ENCODE assay signal across 1 cellular context in genomic region chr9:37904647-37905505, GRCh38.
TF ChIP-seq lines count a peak whose summit lies in the region.

No MANE protein-coding gene starts in this region.

TF ChIP-seq in K562, 482 proteins besides CTCF, POLR2A, EP300 and RAD21 (continued from another document):
- TF ChIP-seq HMG20A (CRISPR knock-in tag; conservative IDR thresholded peaks at IDR 0.05): no peak
- no peak for TF ChIP-seq FOSL1 (tag; conservative IDR thresholded peaks at IDR 0.05)
- TF ChIP-seq ZFPM2 (CRISPR knock-in tag; IDR thresholded peaks at IDR 0.05): no peak
- 0 out of 2 replicates have a peak, but pooled peaks have one; percentile 58 for TF ChIP-seq NBN (IDR thresholded peaks at IDR 0.05; ENCODE audit: low read depth)
- peak; percentile 69; the same call in 1 of the 2 replicates for TF ChIP-seq POLR2AphosphoS5 (IDR thresholded peaks at IDR 0.05; ENCODE audit: control insufficient read depth, insufficient read depth, low read depth, low read length)
- no peak for TF ChIP-seq ID3 (CRISPR knock-in tag; IDR thresholded peaks at IDR 0.05)
- TF ChIP-seq ID3 (tag; IDR thresholded peaks at IDR 0.05): no peak
- no peak for TF ChIP-seq ZC3H8 (IDR thresholded peaks at IDR 0.05)
- TF ChIP-seq C11orf30 (IDR thresholded peaks at IDR 0.05; ENCODE audit: low read depth): no peak
- peak; percentile 80 for TF ChIP-seq STAT5A (IDR thresholded peaks at IDR 0.05; ENCODE audit: borderline replicate concordance, low read length)
- peak; percentile 48; the same call in 1 of the 2 replicates for TF ChIP-seq KHSRP (IDR thresholded peaks at IDR 0.05)
- TF ChIP-seq SMAD4 (CRISPR knock-in tag; conservative IDR thresholded peaks at IDR 0.05): 0 out of 2 replicates have a peak, but pooled peaks have one; percentile 46
- peak; percentile 92 for TF ChIP-seq CXXC5 (CRISPR knock-in tag; IDR thresholded peaks at IDR 0.05)
- TF ChIP-seq ETV1 (tag; conservative IDR thresholded peaks at IDR 0.05; ENCODE audit: low read depth): no peak
- TF ChIP-seq SLC30A9 (CRISPR knock-in tag; IDR thresholded peaks at IDR 0.05): no peak
TF ChIP-seq in K562: peak in this region for 70.
